ENCODE assay signal across 22 cellular contexts in genomic region chr1:75579046-75579445, GRCh38.
"Had no signal": no experiment of that assay in that cellular context is flagged by ENCODE, and none has a peak within 500 bp of the region (broad histone marks: within the 10 kb centered on the region; RNA-seq: fewer than 3 reads in every experiment).

No MANE protein-coding gene starts in this region.

- H3K27ac Mint-ChIP-seq: naive B cell; nephron progenitor cell; stimulated activated memory B cell treated with anti-CD40 and anti-IgM and Interleukin-4, amounts not matched to agents 10 μg/mL and 1 μg/mL and 100 μg/mL, for 72 hours; stimulated activated naive CD8-positive, alpha-beta T cell treated with anti-CD3 and anti-CD28 coated beads, Interleukin-15, Interleukin-2, amounts not matched to agents 100 ng/mL and 50 ng/mL, for 24 hours had no signal

- H3K27ac ChIP-seq: coronary artery, epithelial cell of prostate, esophagus muscularis mucosa, gastroesophageal sphincter, left lung, lower lobe of right lung, parathyroid adenoma, prostate gland, spleen, tibial artery, upper lobe of right lung had no signal

- H3K4me1 Mint-ChIP-seq: naive B cell; nephron progenitor cell; stimulated activated memory B cell treated with anti-CD40 and anti-IgM and Interleukin-4, amounts not matched to agents 10 μg/mL and 1 μg/mL and 100 μg/mL, for 72 hours had no signal

- H3K9me3 ChIP-seq: esophagus muscularis mucosa, gastroesophageal sphincter, left lung, lower lobe of right lung, prostate gland, spleen, tibial artery, upper lobe of right lung had no signal

- H3K4me1 ChIP-seq: esophagus muscularis mucosa, gastroesophageal sphincter, left lung, lower lobe of right lung, parathyroid adenoma, prostate gland, spleen, tibial artery, upper lobe of right lung had no signal

- H3K27me3 ChIP-seq: esophagus muscularis mucosa, gastroesophageal sphincter, left lung, spleen, tibial artery, upper lobe of right lung had no signal

- H3K36me3 Mint-ChIP-seq: naive B cell; stimulated activated memory B cell treated with anti-CD40 and anti-IgM and Interleukin-4, amounts not matched to agents 10 μg/mL and 1 μg/mL and 100 μg/mL, for 72 hours had no signal

- H3K79me2 ChIP-seq: parathyroid adenoma had no signal

- H3K4me3 Mint-ChIP-seq: naive B cell; nephron progenitor cell; stimulated activated memory B cell treated with anti-CD40 and anti-IgM and Interleukin-4, amounts not matched to agents 10 μg/mL and 1 μg/mL and 100 μg/mL, for 72 hours; stimulated activated naive CD8-positive, alpha-beta T cell treated with anti-CD3 and anti-CD28 coated beads, Interleukin-15, Interleukin-2, amounts not matched to agents 100 ng/mL and 50 ng/mL, for 24 hours had no signal

- H3K36me3 ChIP-seq: esophagus muscularis mucosa, gastroesophageal sphincter, left lung, lower lobe of right lung, prostate gland, spleen, tibial artery, upper lobe of right lung had no signal

- DNase-seq: caudate nucleus; effector memory CD4-positive, alpha-beta T cell; foreskin fibroblast; left lung; lower lobe of right lung; mesendoderm; naive B cell; nephron progenitor cell; spleen; stimulated activated CD4-positive, alpha-beta T cell treated with anti-CD3 and anti-CD28 coated beads, Interleukin-15, amount 100 ng/mL, for 24 hours; stimulated activated CD4-positive, alpha-beta T cell treated with anti-CD3 and anti-CD28 coated beads, Interleukin-1b, Interleukin-23, amount 100 ng/mL, for 48 hours; stimulated activated CD4-positive, alpha-beta T cell treated with anti-CD3 and anti-CD28 coated beads, Interleukin-4, amount 100 ng/mL, for 24 hours; tibial artery; upper lobe of right lung had no signal

- H3K9me3 Mint-ChIP-seq: nephron progenitor cell; stimulated activated memory B cell treated with anti-CD40 and anti-IgM and Interleukin-4, amounts not matched to agents 10 μg/mL and 1 μg/mL and 100 μg/mL, for 72 hours; stimulated activated naive CD8-positive, alpha-beta T cell treated with anti-CD3 and anti-CD28 coated beads, Interleukin-15, Interleukin-2, amounts not matched to agents 100 ng/mL and 50 ng/mL, for 24 hours had no signal

- H2AFZ ChIP-seq: parathyroid adenoma had no signal

- H3K9ac ChIP-seq: parathyroid adenoma had no signal

- H3K4me3 ChIP-seq: coronary artery, esophagus muscularis mucosa, gastroesophageal sphincter, left lung, lower lobe of right lung, prostate gland, spleen, tibial artery, upper lobe of right lung had no signal
